ENCODE assay signal across 19 cellular contexts in genomic region chr5:42074353-42074752, GRCh38.
DNase-seq lines count a peak whose midpoint lies in the region; ATAC-seq and TF ChIP-seq lines count a peak whose summit lies in the region.
"Had no signal": no experiment of that assay in that cellular context is flagged by ENCODE, and none has a peak within 500 bp of the region (broad histone marks: within the 10 kb centered on the region; RNA-seq: fewer than 3 reads in every experiment).

No MANE protein-coding gene starts in this region.

- TF ChIP-seq CTCF in type B pancreatic cell (conservative IDR thresholded peaks at IDR 0.05): no peak
- TF ChIP-seq CTCF in gastrocnemius medialis (IDR thresholded peaks at IDR 0.05 in 4 of 5, conservative IDR thresholded peaks at IDR 0.05 in 1 of 5): no peak

- no peak for ATAC-seq in gastrocnemius medialis
- ATAC-seq: GM12878, GM23338 had no signal

- intact Hi-C loops in gastrocnemius medialis (cut with DNase I; ENCODE audit: low total_unique reads): no loop called here

- H3K4me3 ChIP-seq in gastrocnemius medialis: no peak overlapping the region
- H3K4me3 ChIP-seq: GM12878, GM23338, HAP-1 had no signal

- no peak overlapping the region for H3K4me3 Mint-ChIP-seq in type B pancreatic cell
- H3K4me3 Mint-ChIP-seq: CD4-positive, alpha-beta memory T cell; GM23338; HFFc6 had no signal

- H3K4me1 Mint-ChIP-seq in type B pancreatic cell (ENCODE audit: unreplicated experiment): no peaks in the 10 kb centered on the region
- H3K4me1 Mint-ChIP-seq: CD4-positive, alpha-beta memory T cell; GM23338 had no signal

- no peaks in the 10 kb centered on the region for H3K9me3 ChIP-seq in gastrocnemius medialis
- H3K9me3 ChIP-seq: HAP-1 had no signal

- no peak overlapping the region for H3K27ac Mint-ChIP-seq in type B pancreatic cell
- H3K27ac Mint-ChIP-seq: CD4-positive, alpha-beta memory T cell; GM23338; HFFc6 had no signal

- H3K27me3 Mint-ChIP-seq in type B pancreatic cell: no peaks in the 10 kb centered on the region

- no peak overlapping the region for H3K27ac ChIP-seq in gastrocnemius medialis

- in situ Hi-C loops in gastrocnemius medialis (cut with MboI; ENCODE audit: low sequenced_read_pairs in 4 of 4): loop anchor here in 1 of 4 donors (25.0 kb wide), 1 partner anchor 212 kb away; the partner anchor contains the start of gene OXCT1

- no peak for TF ChIP-seq POLR2A in gastrocnemius medialis (IDR thresholded peaks at IDR 0.05)

- DNase-seq in DMS53 (lab: John Stamatoyannopoulos, UW) (peak; percentile 34), DMS53 treated with DMSO at 0.1 percent for 48 hours (lab: John Stamatoyannopoulos, UW; ENCODE audit: unreplicated experiment) (peak; percentile 1), HuH-7.5 (ENCODE audit: low spot score) (peak; percentile 11), foreskin melanocyte (peak; percentile 19), type B pancreatic cell (ENCODE audit: extremely low spot score, unreplicated experiment) (no peak), gastrocnemius medialis (no peak), hippocampal formation (lab: John Stamatoyannopoulos, UW) (no peak)
- no peak for DNase-seq in activated T-cell treated with anti-CD3 and anti-CD28 coated beads, Interleukin-2, amount 50 U/mL, for 48 hours
- DNase-seq: C1 segment of cervical spinal cord; Calu3; CD4-positive, alpha-beta memory T cell; COR-L47; DMS79; EL; GDM1; HFFc6 had no signal

- no peaks in the 10 kb centered on the region for H3K36me3 Mint-ChIP-seq in type B pancreatic cell
- H3K36me3 Mint-ChIP-seq: CD4-positive, alpha-beta memory T cell had no signal

- H3K36me3 ChIP-seq in gastrocnemius medialis: no peaks in the 10 kb centered on the region
- H3K36me3 ChIP-seq: HAP-1 had no signal

- H3K4me1 ChIP-seq in gastrocnemius medialis: no peaks in the 10 kb centered on the region
- H3K4me1 ChIP-seq: HAP-1 had no signal

- H3K27me3 ChIP-seq in gastrocnemius medialis: no peaks in the 10 kb centered on the region

- H3K9me3 Mint-ChIP-seq in type B pancreatic cell: no peaks in the 10 kb centered on the region

Comparison
In these comparisons a context has a peak if more than half of its experiments do, and no peak if none do; other contexts are left out.
1. DNase-seq: peak in DMS53 (single experiment), DMS53 treated with DMSO at 0.1 percent for 48 hours (single experiment), HuH-7.5 (single experiment) and foreskin melanocyte (single experiment); none in type B pancreatic cell (single experiment), gastrocnemius medialis (0 of 2), activated T-cell treated with anti-CD3 and anti-CD28 coated beads, Interleukin-2, amount 50 U/mL, for 48 hours (0 of 2) and hippocampal formation (0 of 2).